ENCODE assay signal across 1 cellular context in genomic region chr1:241519308-241520079, GRCh38.
TF ChIP-seq lines count a peak whose summit lies in the region.

Gene FH (minus strand): TSS chr1:241519755. CDS start chr1:241519722, 33 bp downstream.

TF ChIP-seq in HepG2, 621 proteins besides CTCF, POLR2A, EP300 and RAD21 (continued from another document and continues in another):
- no peak for TF ChIP-seq FOXP4 (CRISPR knock-in tag; IDR thresholded peaks at IDR 0.05)
- no peak for TF ChIP-seq HOXD1 (CRISPR knock-in tag; IDR thresholded peaks at IDR 0.05)
- TF ChIP-seq NFAT5 (CRISPR knock-in tag; IDR thresholded peaks at IDR 0.05): no peak
- no peak for TF ChIP-seq U2AF2 (IDR thresholded peaks at IDR 0.05; ENCODE audit: low read depth, low read length)
- TF ChIP-seq KLF16 (CRISPR knock-in tag; IDR thresholded peaks at IDR 0.05): 0 out of 4 replicates have a peak, but pooled peaks of 1 of the 2 experiments have one; percentile 60
- TF ChIP-seq ZNF281 (CRISPR knock-in tag; IDR thresholded peaks at IDR 0.05; ENCODE audit: borderline replicate concordance): no peak
- no peak for TF ChIP-seq ZNF563 (CRISPR knock-in tag; IDR thresholded peaks at IDR 0.05)
- TF ChIP-seq HNRNPK (IDR thresholded peaks at IDR 0.05; ENCODE audit: low read depth, low read length, poor library complexity, severe bottlenecking): peak; percentile 24
- no peak; the same call in 1 of the 2 replicates for TF ChIP-seq TFDP2 (CRISPR knock-in tag; IDR thresholded peaks at IDR 0.05)
- TF ChIP-seq HDAC1 (CRISPR knock-in tag; IDR thresholded peaks at IDR 0.05): no peak; the same call in 1 of the 2 replicates
- TF ChIP-seq STAT6 (CRISPR knock-in tag; IDR thresholded peaks at IDR 0.05; ENCODE audit: borderline replicate concordance): no peak
- peak; percentile 69 for TF ChIP-seq MYC (CRISPR knock-in tag; IDR thresholded peaks at IDR 0.05; ENCODE audit: borderline replicate concordance)
- TF ChIP-seq SALL1 (CRISPR knock-in tag; IDR thresholded peaks at IDR 0.05): peak; percentile 86
- no peak for TF ChIP-seq ZFP36 (IDR thresholded peaks at IDR 0.05; ENCODE audit: borderline replicate concordance, low read depth, low read length, partially characterized antibody)
- TF ChIP-seq BCLAF1 (IDR thresholded peaks at IDR 0.05): no peak
- TF ChIP-seq ERF (CRISPR knock-in tag; IDR thresholded peaks at IDR 0.05): no peak
- TF ChIP-seq IKZF5 (CRISPR knock-in tag; IDR thresholded peaks at IDR 0.05): peak; percentile 59; the same call in 1 of the 2 replicates
- peak; percentile 54; the same call in 1 of the 2 replicates for TF ChIP-seq ZNF543 (CRISPR knock-in tag; IDR thresholded peaks at IDR 0.05)
- no peak for TF ChIP-seq SRSF9 (IDR thresholded peaks at IDR 0.05; ENCODE audit: borderline replicate concordance, insufficient read depth, low read depth, low read length, poor library complexity, severe bottlenecking)
- TF ChIP-seq SMC3 (IDR thresholded peaks at IDR 0.05; ENCODE audit: low read length): no peak
- no peak for TF ChIP-seq PPARG (CRISPR knock-in tag; conservative IDR thresholded peaks at IDR 0.05)
- no peak for TF ChIP-seq HNF4A (CRISPR knock-in tag; IDR thresholded peaks at IDR 0.05)
- no peak for TF ChIP-seq ZNF550 (CRISPR knock-in tag; IDR thresholded peaks at IDR 0.05; ENCODE audit: borderline replicate concordance)
- 0 out of 2 replicates have a peak, but pooled peaks have one; percentile 3 for TF ChIP-seq ZNF772 (CRISPR knock-in tag; IDR thresholded peaks at IDR 0.05)
- TF ChIP-seq NRL (CRISPR knock-in tag; IDR thresholded peaks at IDR 0.05; ENCODE audit: borderline replicate concordance): peak; percentile 89; the same call in 1 of the 2 replicates
- TF ChIP-seq THAP8 (CRISPR knock-in tag; IDR thresholded peaks at IDR 0.05; ENCODE audit: borderline replicate concordance): no peak
- peak; percentile 40 for TF ChIP-seq ZSCAN21 (CRISPR knock-in tag; IDR thresholded peaks at IDR 0.05; ENCODE audit: borderline replicate concordance)
- 0 out of 2 replicates have a peak, but pooled peaks have one; percentile 20 for TF ChIP-seq MIER3 (CRISPR knock-in tag; IDR thresholded peaks at IDR 0.05; ENCODE audit: borderline replicate concordance)
- no peak for TF ChIP-seq CHD4 (IDR thresholded peaks at IDR 0.05; ENCODE audit: borderline replicate concordance, low read length)
- peak; percentile 47; the same call in 1 of the 2 replicates for TF ChIP-seq ARHGAP35 (CRISPR knock-in tag; IDR thresholded peaks at IDR 0.05; ENCODE audit: borderline replicate concordance)
- TF ChIP-seq NFE2 (CRISPR knock-in tag; IDR thresholded peaks at IDR 0.05): no peak
- TF ChIP-seq MTF2 (CRISPR knock-in tag; IDR thresholded peaks at IDR 0.05; ENCODE audit: borderline replicate concordance): 0 out of 2 replicates have a peak, but pooled peaks have one; percentile 44
- TF ChIP-seq HINFP (CRISPR knock-in tag; IDR thresholded peaks at IDR 0.05; ENCODE audit: low read depth): no peak
- TF ChIP-seq KAT2B (IDR thresholded peaks at IDR 0.05; ENCODE audit: borderline replicate concordance, low read depth, low read length): no peak
